ENCODE assay signal across 33 cellular contexts in the genomic region with DNA sequence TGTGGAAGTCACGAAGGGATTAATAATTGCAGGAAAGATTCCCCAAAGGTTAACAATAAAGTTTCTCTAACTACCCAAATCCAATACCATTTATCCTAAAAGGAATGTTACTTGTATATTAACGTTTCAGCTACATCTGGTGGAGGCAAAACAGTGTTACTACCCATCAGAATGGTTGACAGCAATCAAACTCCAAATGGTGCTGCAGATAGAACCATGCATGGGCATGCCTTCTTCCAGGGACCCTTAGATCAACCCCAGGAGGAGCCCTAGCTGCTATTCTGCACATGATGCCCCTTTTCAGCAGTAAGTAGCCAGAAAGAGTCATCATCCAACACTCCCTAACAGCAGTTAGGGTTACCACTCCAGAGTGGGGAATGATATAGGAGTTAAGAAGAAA.
"Had no signal": no experiment of that assay in that cellular context is flagged by ENCODE, and none has a peak within 500 bp of the region (broad histone marks: within the 10 kb centered on the region; RNA-seq: fewer than 3 reads in every experiment).

No MANE protein-coding gene starts in this region.

- H3K27me3 ChIP-seq: MG63 had no signal

- H3K36me3 ChIP-seq: MG63 had no signal

- H3K4me3 ChIP-seq: MG63 had no signal

- DNase-seq: Karpas-422, Kasumi-1, MG63, MM.1S, MV-4-11, NCI-H1048, NCI-H1092, NCI-H1092 treated with DMSO at 0.1 percent for 48 hours, NCI-H1105, NCI-H1105 treated with DMSO at 0.1 percent for 48 hours, NCI-H1417, NCI-H1417 treated with DMSO at 0.1 percent for 48 hours, NCI-H1436, NCI-H1436 treated with DMSO at 0.1 percent for 48 hours, NCI-H146, NCI-H1694, NCI-H1694 treated with DMSO at 0.1 percent for 48 hours, NCI-H187, NCI-H187 treated with DMSO at 0.1 percent for 48 hours, NCI-H1930, NCI-H2029, NCI-H2029 treated with DMSO at 0.1 percent for 48 hours, NCI-H2081, NCI-H2081 treated with DMSO at 0.1 percent for 48 hours, NCI-H2107, NCI-H2171, NCI-H2227 treated with DMSO at 0.1 percent for 48 hours, NCI-H226, NCI-H345, NCI-H446, NCI-H446 treated with DMSO at 0.1 percent for 48 hours, NCI-H510A, NCI-H510A treated with DMSO at 0.1 percent for 48 hours had no signal

- H3K9me3 ChIP-seq: MG63 had no signal
